19 cellular contexts compared by ENCODE assay signal in the genomic region with DNA sequence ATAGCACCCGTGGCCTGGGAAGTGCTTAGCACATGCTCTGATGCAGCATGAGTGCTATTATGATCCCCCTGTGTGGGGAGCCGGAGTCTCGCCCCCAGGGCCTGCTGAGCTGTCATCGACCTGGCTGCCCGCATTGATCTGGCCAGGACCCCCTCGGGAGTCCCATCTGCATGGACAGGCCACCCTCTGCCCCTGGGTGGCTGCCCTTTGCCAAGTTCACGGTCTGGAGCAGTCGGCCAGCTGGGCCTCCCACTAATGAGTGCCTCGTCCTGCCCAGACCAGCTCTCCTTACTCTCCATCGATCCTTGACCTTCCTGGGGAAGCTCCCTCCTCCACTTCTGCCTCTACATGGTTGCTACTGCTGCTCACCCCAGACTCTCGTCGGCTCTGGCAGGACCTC.
DNase-seq lines count a peak whose midpoint lies in the region; ATAC-seq and TF ChIP-seq lines count a peak whose summit lies in the region.
"Had no signal": no experiment of that assay in that cellular context is flagged by ENCODE, and none has a peak within 500 bp of the region (broad histone marks: within the 10 kb centered on the region; RNA-seq: fewer than 3 reads in every experiment).

No MANE protein-coding gene starts in this region.

- no peak overlapping the region for H3K4me2 ChIP-seq in osteoblast (ENCODE audit: insufficient read depth, low read length)
- H3K4me2 ChIP-seq: A549, GM23338 had no signal

- no peaks in the 10 kb centered on the region for H3K9me3 ChIP-seq in osteoblast (ENCODE audit: low read depth, low read length)
- H3K9me3 ChIP-seq in CD8-positive, alpha-beta T cell (ENCODE audit: low read length) = no peaks in the 10 kb centered on the region
- H3K9me3 ChIP-seq: A549 had no signal

- H3K9me3 Mint-ChIP-seq in chondrocyte (ENCODE audit: low read depth) = no peaks in the 10 kb centered on the region
- no peaks in the 10 kb centered on the region for H3K9me3 Mint-ChIP-seq in CD8-positive, alpha-beta T cell
- H3K9me3 Mint-ChIP-seq: CD14-positive monocyte; CD4-positive, alpha-beta memory T cell; GM23338 had no signal

- peaks cover 2% of the 10 kb centered on the region for H3K36me3 Mint-ChIP-seq in chondrocyte (ENCODE audit: low read depth)
- H3K36me3 Mint-ChIP-seq in CD8-positive, alpha-beta T cell = no peaks in the 10 kb centered on the region
- H3K36me3 Mint-ChIP-seq: CD14-positive monocyte; CD4-positive, alpha-beta memory T cell had no signal

- H3K36me3 ChIP-seq in osteoblast (ENCODE audit: insufficient read depth, low read length) = no peaks in the 10 kb centered on the region
- H3K36me3 ChIP-seq in CD8-positive, alpha-beta T cell (ENCODE audit: insufficient read depth, low read length) = no peaks in the 10 kb centered on the region

- H3K4me1 Mint-ChIP-seq in chondrocyte (ENCODE audit: low read depth) = no peaks in the 10 kb centered on the region
- H3K4me1 Mint-ChIP-seq in CD8-positive, alpha-beta T cell (ENCODE audit: low read depth) = no peaks in the 10 kb centered on the region

- POLR2A ChIA-PET in CD8-positive, alpha-beta T cell (lab: Charles Lee) = no interaction called here

- H3K27ac ChIP-seq in osteoblast (ENCODE audit: low read depth, low read length) = no peak overlapping the region
- H3K27ac ChIP-seq in CD8-positive, alpha-beta T cell (ENCODE audit: low read depth, low read length) = no peak overlapping the region
- H3K27ac ChIP-seq: 22Rv1, A549, HL-60 had no signal

- H3K27ac Mint-ChIP-seq in chondrocyte (ENCODE audit: unreplicated experiment) = no peak overlapping the region
- no peak overlapping the region for H3K27ac Mint-ChIP-seq in CD8-positive, alpha-beta T cell
- H3K27ac Mint-ChIP-seq: CD14-positive monocyte; CD4-positive, alpha-beta memory T cell; GM23338 had no signal

- DNase-seq in DMS53 (lab: John Stamatoyannopoulos, UW) (peak; percentile 24), DMS53 treated with DMSO at 0.1 percent for 48 hours (lab: John Stamatoyannopoulos, UW; ENCODE audit: unreplicated experiment) (no peak), NCI-H146 (lab: John Stamatoyannopoulos, UW) (peak; percentile 65), chondrocyte (ENCODE audit: low spot score) (peak; percentile 79), osteoblast (ENCODE audit: insufficient read length, low spot score, missing footprints) (peak; percentile 80), C1 segment of cervical spinal cord (lab: John Stamatoyannopoulos, UW) (no peak)
- DNase-seq in CD8-positive, alpha-beta T cell = no peak
- DNase-seq: AML-193; CD4-positive, alpha-beta memory T cell; COR-L47; DMS 273 treated with DMSO at 0.1 percent for 48 hours; DMS79; GDM1; HCEC 1CT had no signal

- H2AFZ ChIP-seq in osteoblast (ENCODE audit: low read length) = no peak overlapping the region
- H2AFZ ChIP-seq: GM23338 had no signal

- peaks cover 27% of the 10 kb centered on the region for H3K27me3 ChIP-seq in osteoblast (ENCODE audit: insufficient read depth, low read length)
- no peaks in the 10 kb centered on the region for H3K27me3 ChIP-seq in CD8-positive, alpha-beta T cell (ENCODE audit: insufficient read depth, low read length)

- H4K20me1 ChIP-seq in osteoblast (ENCODE audit: insufficient read depth, low read length) = no peaks in the 10 kb centered on the region

- no peak overlapping the region for H3K4me3 Mint-ChIP-seq in chondrocyte (ENCODE audit: unreplicated experiment)
- H3K4me3 Mint-ChIP-seq in CD8-positive, alpha-beta T cell = no peak overlapping the region
- H3K4me3 Mint-ChIP-seq: CD14-positive monocyte; CD4-positive, alpha-beta memory T cell; GM23338 had no signal

- intact Hi-C loops in CD8-positive, alpha-beta T cell (cut with DNase I, micrococcal nuclease) = no loop called here

- CTCF ChIA-PET in CD8-positive, alpha-beta T cell (lab: Charles Lee) = interaction anchor here (0.7 kb wide), 1 partner anchor 14 kb away, joined by 3 read pairs; no protein-coding TSS in a partner anchor

- H3K4me3 ChIP-seq in osteoblast (ENCODE audit: insufficient read depth, low read length) = no peak overlapping the region
- H3K4me3 ChIP-seq in CD8-positive, alpha-beta T cell (ENCODE audit: low read depth, low read length) = no peak overlapping the region
- H3K4me3 ChIP-seq: A549, GM23338 had no signal

- ATAC-seq in CD8-positive, alpha-beta T cell = no peak
- ATAC-seq: A549, GM23338 had no signal

- no peaks in the 10 kb centered on the region for H3K4me1 ChIP-seq in osteoblast (ENCODE audit: insufficient read depth, low read length)
- H3K4me1 ChIP-seq in CD8-positive, alpha-beta T cell (ENCODE audit: insufficient read depth, low read length) = no peaks in the 10 kb centered on the region
- H3K4me1 ChIP-seq: A549 had no signal

- no peak for TF ChIP-seq CTCF in chondrocyte (IDR thresholded peaks at IDR 0.05)
- TF ChIP-seq CTCF in osteoblast (IDR thresholded peaks at IDR 0.05; ENCODE audit: extremely low read depth, low read depth, low read length) = no peak
- no peak for TF ChIP-seq CTCF in CD8-positive, alpha-beta T cell (IDR thresholded peaks at IDR 0.05)

- H3K27me3 Mint-ChIP-seq in chondrocyte (ENCODE audit: low read depth) = peaks cover 58% of the 10 kb centered on the region
- H3K27me3 Mint-ChIP-seq in CD8-positive, alpha-beta T cell (ENCODE audit: low read depth) = no peaks in the 10 kb centered on the region

- H3K79me2 ChIP-seq in osteoblast (ENCODE audit: insufficient read depth, low read length) = no peaks in the 10 kb centered on the region

Comparison
In these comparisons a context has a peak if more than half of its experiments do, and no peak if none do; other contexts are left out.
1. DNase-seq: peak in DMS53 (single experiment), NCI-H146 (single experiment), chondrocyte (single experiment) and osteoblast (single experiment); none in DMS53 treated with DMSO at 0.1 percent for 48 hours (single experiment), CD8-positive, alpha-beta T cell (0 of 7) and C1 segment of cervical spinal cord (0 of 14).